In genomic region chr22:45263790-45264269, GRCh38 we compare ENCODE assay signal across 8 cellular contexts.
DNase-seq lines count a peak whose midpoint lies in the region; ATAC-seq lines count a peak whose summit lies in the region.

No MANE protein-coding gene starts in this region.

- DNase-seq in CD1c-positive myeloid dendritic cell (ENCODE audit: extremely low spot score) (peak; percentile 67), SW480 (ENCODE audit: low spot score) (peak; percentile 77), foreskin melanocyte (peak; percentile 71), nucleus accumbens (lab: John Stamatoyannopoulos, UW) (peak in 45 of 56 donors; percentile 13 to 77 (median 48)), NCI-H1436 treated with DMSO at 0.1 percent for 48 hours (lab: John Stamatoyannopoulos, UW) (no peak), KG1 (lab: John Stamatoyannopoulos, UW) (no peak)

- ATAC-seq in GM19463 (IDR thresholded peaks at IDR 0.05; ENCODE audit: unreplicated experiment) (peak; percentile 57), HG03469 (IDR thresholded peaks at IDR 0.05; ENCODE audit: unreplicated experiment) (peak; percentile 31)

Comparison
In these comparisons a context has a peak if more than half of its experiments do, and no peak if none do; other contexts are left out.
1. DNase-seq: peak in CD1c-positive myeloid dendritic cell (single experiment), SW480 (single experiment), foreskin melanocyte (single experiment) and nucleus accumbens (45 of 56); none in NCI-H1436 treated with DMSO at 0.1 percent for 48 hours (single experiment) and KG1 (single experiment).